In genomic region chr9:120579139-120579749, GRCh38 we compare ENCODE assay signal across 1 cellular context.
TF ChIP-seq lines count a peak whose summit lies in the region.

No MANE protein-coding gene starts in this region.

TF ChIP-seq in HepG2, 621 proteins besides CTCF, POLR2A, EP300 and RAD21 (continued from another document and continues in another):
- TF ChIP-seq FUBP1 (CRISPR knock-in tag; IDR thresholded peaks at IDR 0.05; ENCODE audit: borderline replicate concordance) (no peak), CHD4 (IDR thresholded peaks at IDR 0.05; ENCODE audit: borderline replicate concordance, low read length) (peak; percentile 72; the same call in 1 of the 2 replicates), NBN (conservative IDR thresholded peaks at IDR 0.05) (no peak), NCOA5 (CRISPR knock-in tag; IDR thresholded peaks at IDR 0.05) (no peak), ZBTB33 (CRISPR knock-in tag; IDR thresholded peaks at IDR 0.05) (0 out of 2 replicates have a peak, but pooled peaks have one; percentile 4), HOXA9 (CRISPR knock-in tag; IDR thresholded peaks at IDR 0.05; ENCODE audit: borderline replicate concordance) (no peak), SOX13 (IDR thresholded peaks at IDR 0.05) (no peak), SOX13 (CRISPR knock-in tag; conservative IDR thresholded peaks at IDR 0.05 in 1 of 2, IDR thresholded peaks at IDR 0.05 in 1 of 2) (no peak), IKZF5 (CRISPR knock-in tag; IDR thresholded peaks at IDR 0.05) (no peak), ZNF335 (CRISPR knock-in tag; IDR thresholded peaks at IDR 0.05) (no peak), MXI1 (IDR thresholded peaks at IDR 0.05; ENCODE audit: borderline replicate concordance, low read depth, low read length) (no peak), FLYWCH1 (CRISPR knock-in tag; IDR thresholded peaks at IDR 0.05) (no peak), MEIS1 (CRISPR knock-in tag; IDR thresholded peaks at IDR 0.05; ENCODE audit: borderline replicate concordance) (no peak; the same call in 1 of the 2 replicates), U2AF2 (IDR thresholded peaks at IDR 0.05; ENCODE audit: low read depth, low read length) (no peak), ZKSCAN1 (IDR thresholded peaks at IDR 0.05; ENCODE audit: low read length) (no peak), KDM1A (CRISPR knock-in tag; IDR thresholded peaks at IDR 0.05) (no peak), MBNL3 (CRISPR knock-in tag; conservative IDR thresholded peaks at IDR 0.05) (no peak), ZNF646 (CRISPR knock-in tag; IDR thresholded peaks at IDR 0.05) (no peak), UBTF (CRISPR knock-in tag; IDR thresholded peaks at IDR 0.05) (no peak), ZSCAN20 (CRISPR knock-in tag; IDR thresholded peaks at IDR 0.05; ENCODE audit: borderline replicate concordance) (no peak), THAP8 (CRISPR knock-in tag; IDR thresholded peaks at IDR 0.05; ENCODE audit: borderline replicate concordance) (no peak), HMGXB3 (CRISPR knock-in tag; IDR thresholded peaks at IDR 0.05; ENCODE audit: borderline replicate concordance) (no peak), ISL2 (CRISPR knock-in tag; IDR thresholded peaks at IDR 0.05) (no peak), ZNF639 (CRISPR knock-in tag; conservative IDR thresholded peaks at IDR 0.05) (no peak), ZNF329 (CRISPR knock-in tag; IDR thresholded peaks at IDR 0.05; ENCODE audit: low read depth) (no peak), TFDP1 (CRISPR knock-in tag; IDR thresholded peaks at IDR 0.05; ENCODE audit: borderline replicate concordance) (no peak), HDAC6 (IDR thresholded peaks at IDR 0.05; ENCODE audit: low read depth, low read length) (no peak), ZNF629 (CRISPR knock-in tag; conservative IDR thresholded peaks at IDR 0.05) (peak; percentile 96), ZNF431 (CRISPR knock-in tag; IDR thresholded peaks at IDR 0.05; ENCODE audit: borderline replicate concordance, low read depth) (no peak), ZMYM3 (CRISPR knock-in tag; IDR thresholded peaks at IDR 0.05) (peak; percentile 68; the same call in 1 of the 2 replicates), PBX2 (CRISPR knock-in tag; IDR thresholded peaks at IDR 0.05) (no peak), ZSCAN21 (CRISPR knock-in tag; IDR thresholded peaks at IDR 0.05; ENCODE audit: borderline replicate concordance) (no peak; the same call in 1 of the 2 replicates), ZNF790 (CRISPR knock-in tag; IDR thresholded peaks at IDR 0.05; ENCODE audit: borderline replicate concordance) (no peak), ZNF567 (CRISPR knock-in tag; IDR thresholded peaks at IDR 0.05; ENCODE audit: borderline replicate concordance) (no peak)
